In the genomic region with DNA sequence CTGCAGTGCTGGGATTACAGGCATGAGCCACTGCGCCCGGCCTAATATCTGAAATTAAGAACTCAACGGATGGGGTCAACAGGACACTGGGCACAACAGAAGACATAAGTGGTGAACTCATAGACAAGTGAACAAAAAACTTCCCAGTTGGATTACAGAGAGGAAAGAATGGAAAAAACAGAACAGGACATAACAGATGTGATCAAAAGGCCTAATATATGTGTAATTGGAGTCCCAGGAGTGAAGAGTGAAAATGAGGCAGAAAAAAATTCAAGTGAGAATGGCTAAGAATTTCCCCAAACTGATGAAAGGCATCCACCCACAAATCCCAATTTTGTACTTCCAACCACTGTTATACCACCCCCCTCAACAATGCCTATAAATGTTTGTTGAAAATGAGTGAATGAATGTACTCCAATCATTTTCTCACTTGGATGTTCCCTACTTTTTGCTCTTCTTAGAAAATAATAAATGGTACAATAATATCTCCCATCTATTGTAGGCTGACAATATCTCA, we compare ENCODE assay signal across 18 cellular contexts. TPM values are rescaled to one million over a fixed set of nuclear protein-coding genes. Genes with fewer than 3 reads are reported as not detected.
A peak's percentile ranks its signal among the peaks of the same experiment; 100 is the strongest.
DNase-seq lines count a peak whose midpoint lies in the region; ATAC-seq and TF ChIP-seq lines count a peak whose summit lies in the region.
"Had no signal": no experiment of that assay in that cellular context is flagged by ENCODE, and none has a peak within 500 bp of the region (broad histone marks: within the 10 kb centered on the region; RNA-seq: fewer than 3 reads in every experiment).

No MANE protein-coding gene starts in this region.

- no peak overlapping the region for H3K4me3 ChIP-seq in HEK293 (ENCODE audit: low read depth, low read length)
- H3K4me3 ChIP-seq: A549; BLaER1 treated with 17β-estradiol and CSF1 and Interleukin-3, amounts not matched to agents 10 nM and 100 nM had no signal

- no peaks in the 10 kb centered on the region for H3K4me1 ChIP-seq in HEK293 (ENCODE audit: control insufficient read depth, insufficient read depth, low read length)
- H3K4me1 ChIP-seq: A549; BLaER1 treated with 17β-estradiol and CSF1 and Interleukin-3, amounts not matched to agents 10 nM and 100 nM; Caco-2 had no signal

- H3K36me3 ChIP-seq in HEK293 (ENCODE audit: control insufficient read depth in 2 of 2, insufficient read depth in 1 of 2, low read length in 2 of 2) = peaks cover 0 to 29% of the 10 kb centered on the region in 2 experiments; a peak in 1 of 3 replicates

- POLR2A ChIA-PET in HEK293 (lab: Yijun Ruan, JAX) = no interaction called here
- POLR2A ChIA-PET in activated CD4-positive, alpha-beta T cell treated with anti-CD3 and anti-CD28 coated beads, Interleukin-2, amount 10 ng/mL, durations not matched to agents 7 days and 5 days (lab: Charles Lee) = no interaction called here

- H3K36me3 Mint-ChIP-seq in central memory CD8-positive, alpha-beta T cell (ENCODE audit: insufficient read depth) = no peaks in the 10 kb centered on the region
- H3K36me3 Mint-ChIP-seq in endothelial cell (ENCODE audit: low read depth, unreplicated experiment) = peaks cover 42% of the 10 kb centered on the region
- H3K36me3 Mint-ChIP-seq in activated CD4-positive, alpha-beta T cell treated with anti-CD3 and anti-CD28 coated beads, Interleukin-2, amount 10 ng/mL, durations not matched to agents 7 days and 5 days (ENCODE audit: low read depth) = peaks cover 1% of the 10 kb centered on the region

- TF ChIP-seq CTCF in HEK293 (tag by site-specific recombination; IDR thresholded peaks at IDR 0.05) (no peak), endothelial cell (IDR thresholded peaks at IDR 0.05; ENCODE audit: unreplicated experiment) (no peak)

- H3K4me3 Mint-ChIP-seq in central memory CD8-positive, alpha-beta T cell = no peak overlapping the region
- peak overlapping the region; percentile 77 for H3K4me3 Mint-ChIP-seq in endothelial cell (ENCODE audit: unreplicated experiment)
- no peak overlapping the region for H3K4me3 Mint-ChIP-seq in activated CD4-positive, alpha-beta T cell treated with anti-CD3 and anti-CD28 coated beads, Interleukin-2, amount 10 ng/mL, durations not matched to agents 7 days and 5 days
- H3K4me3 Mint-ChIP-seq: B cell; CD4-positive, alpha-beta T cell; CD8-positive, alpha-beta T cell had no signal

- no peak overlapping the region for H3K27ac ChIP-seq in HEK293 (ENCODE audit: extremely low read depth, low read depth, low read length)
- H3K27ac ChIP-seq: 22Rv1; A549; BLaER1 treated with 17β-estradiol and CSF1 and Interleukin-3, amounts not matched to agents 10 nM and 100 nM; C4-2B had no signal

- peaks cover 10% of the 10 kb centered on the region for H3K9me3 Mint-ChIP-seq in central memory CD8-positive, alpha-beta T cell
- H3K9me3 Mint-ChIP-seq in endothelial cell (ENCODE audit: unreplicated experiment) = peaks cover 5% of the 10 kb centered on the region
- H3K9me3 Mint-ChIP-seq in activated CD4-positive, alpha-beta T cell treated with anti-CD3 and anti-CD28 coated beads, Interleukin-2, amount 10 ng/mL, durations not matched to agents 7 days and 5 days = peaks cover 13% of the 10 kb centered on the region

- H3K9me3 ChIP-seq in HEK293 (ENCODE audit: control insufficient read depth, insufficient read depth, low read depth, low read length) = no peaks in the 10 kb centered on the region
- H3K9me3 ChIP-seq: Caco-2 had no signal

- no peak for DNase-seq in central memory CD8-positive, alpha-beta T cell (ENCODE audit: low spot score in 2 of 2)
- DNase-seq in endothelial cell (ENCODE audit: low spot score) (no peak), NOMO-1 (lab: John Stamatoyannopoulos, UW; ENCODE audit: unreplicated experiment in 2 of 2) (no peak)
- no peak for DNase-seq in activated CD4-positive, alpha-beta T cell treated with anti-CD3 and anti-CD28 coated beads, Interleukin-2, amount 10 ng/mL, durations not matched to agents 7 days and 5 days
- DNase-seq: AML-193; Caco-2; Calu3; CD4-positive, alpha-beta T cell; CD8-positive, alpha-beta T cell; DMS79 treated with DMSO at 0.1 percent for 48 hours; GF-D8 had no signal

- ATAC-seq in central memory CD8-positive, alpha-beta T cell (replicated peaks; ENCODE audit: extremely low read depth, poor library complexity, severe bottlenecking) = no peak
- ATAC-seq: A549; CD8-positive, alpha-beta T cell had no signal

- no peaks in the 10 kb centered on the region for H3K27me3 Mint-ChIP-seq in central memory CD8-positive, alpha-beta T cell
- peaks cover 4% of the 10 kb centered on the region for H3K27me3 Mint-ChIP-seq in endothelial cell (ENCODE audit: unreplicated experiment)
- H3K27me3 Mint-ChIP-seq in activated CD4-positive, alpha-beta T cell treated with anti-CD3 and anti-CD28 coated beads, Interleukin-2, amount 10 ng/mL, durations not matched to agents 7 days and 5 days = no peaks in the 10 kb centered on the region
- H3K27me3 Mint-ChIP-seq: CD4-positive, alpha-beta T cell had no signal

- H3K27ac Mint-ChIP-seq in central memory CD8-positive, alpha-beta T cell (ENCODE audit: low read depth) = peak overlapping the region; percentile 20
- H3K27ac Mint-ChIP-seq in endothelial cell (ENCODE audit: unreplicated experiment) = no peak overlapping the region
- H3K27ac Mint-ChIP-seq in activated CD4-positive, alpha-beta T cell treated with anti-CD3 and anti-CD28 coated beads, Interleukin-2, amount 10 ng/mL, durations not matched to agents 7 days and 5 days = no peak overlapping the region
- H3K27ac Mint-ChIP-seq: B cell; CD4-positive, alpha-beta T cell; CD8-positive, alpha-beta T cell had no signal

- no peaks in the 10 kb centered on the region for H3K4me1 Mint-ChIP-seq in central memory CD8-positive, alpha-beta T cell
- no peaks in the 10 kb centered on the region for H3K4me1 Mint-ChIP-seq in endothelial cell (ENCODE audit: unreplicated experiment)
- H3K4me1 Mint-ChIP-seq in activated CD4-positive, alpha-beta T cell treated with anti-CD3 and anti-CD28 coated beads, Interleukin-2, amount 10 ng/mL, durations not matched to agents 7 days and 5 days = no peaks in the 10 kb centered on the region
- H3K4me1 Mint-ChIP-seq: B cell had no signal

- CTCF ChIA-PET in HEK293 (lab: Yijun Ruan, JAX) = no interaction called here
- CTCF ChIA-PET in activated CD4-positive, alpha-beta T cell treated with anti-CD3 and anti-CD28 coated beads, Interleukin-2, amount 10 ng/mL, durations not matched to agents 7 days and 5 days (lab: Charles Lee) = no interaction called here

TF ChIP-seq in HEK293, 187 proteins besides CTCF, POLR2A, EP300 and RAD21:
- no peak for TF ChIP-seq ZFP69B (tag by site-specific recombination; IDR thresholded peaks at IDR 0.05)
- TF ChIP-seq ZNF621 (tag by site-specific recombination; IDR thresholded peaks at IDR 0.05) = no peak
- TF ChIP-seq ZNF155 (tag by site-specific recombination; IDR thresholded peaks at IDR 0.05) = no peak
- TF ChIP-seq EGR2 (tag by site-specific recombination; IDR thresholded peaks at IDR 0.05; ENCODE audit: low read depth) = no peak
- TF ChIP-seq, protein P1, sequence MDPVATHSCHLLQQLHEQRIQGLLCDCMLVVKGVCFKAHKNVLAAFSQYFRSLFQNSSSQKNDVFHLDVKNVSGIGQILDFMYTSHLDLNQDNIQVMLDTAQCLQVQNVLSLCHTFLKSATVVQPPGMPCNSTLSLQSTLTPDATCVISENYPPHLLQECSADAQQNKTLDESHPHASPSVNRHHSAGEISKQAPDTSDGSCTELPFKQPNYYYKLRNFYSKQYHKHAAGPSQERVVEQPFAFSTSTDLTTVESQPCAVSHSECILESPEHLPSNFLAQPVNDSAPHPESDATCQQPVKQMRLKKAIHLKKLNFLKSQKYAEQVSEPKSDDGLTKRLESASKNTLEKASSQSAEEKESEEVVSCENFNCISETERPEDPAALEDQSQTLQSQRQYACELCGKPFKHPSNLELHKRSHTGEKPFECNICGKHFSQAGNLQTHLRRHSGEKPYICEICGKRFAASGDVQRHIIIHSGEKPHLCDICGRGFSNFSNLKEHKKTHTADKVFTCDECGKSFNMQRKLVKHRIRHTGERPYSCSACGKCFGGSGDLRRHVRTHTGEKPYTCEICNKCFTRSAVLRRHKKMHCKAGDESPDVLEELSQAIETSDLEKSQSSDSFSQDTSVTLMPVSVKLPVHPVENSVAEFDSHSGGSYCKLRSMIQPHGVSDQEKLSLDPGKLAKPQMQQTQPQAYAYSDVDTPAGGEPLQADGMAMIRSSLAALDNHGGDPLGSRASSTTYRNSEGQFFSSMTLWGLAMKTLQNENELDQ (tag by site-specific recombination; IDR thresholded peaks at IDR 0.05; ENCODE audit: low read depth) = no peak
- TF ChIP-seq ZNF133 (tag by site-specific recombination; IDR thresholded peaks at IDR 0.05) = peak; percentile 99
- TF ChIP-seq ZBTB20 (tag by site-specific recombination; IDR thresholded peaks at IDR 0.05) = no peak
- no peak for TF ChIP-seq BCL11A (tag by site-specific recombination; IDR thresholded peaks at IDR 0.05; ENCODE audit: low read depth)
- no peak for TF ChIP-seq KLF9 (tag by site-specific recombination; IDR thresholded peaks at IDR 0.05; ENCODE audit: low read depth)
- TF ChIP-seq KLF10 (tag by site-specific recombination; IDR thresholded peaks at IDR 0.05) = no peak
- no peak for TF ChIP-seq PRDM1 (tag by site-specific recombination; IDR thresholded peaks at IDR 0.05)
- no peak for TF ChIP-seq ZNF544 (tag by site-specific recombination; IDR thresholded peaks at IDR 0.05)
- no peak for TF ChIP-seq MYNN (tag by site-specific recombination; IDR thresholded peaks at IDR 0.05; ENCODE audit: borderline replicate concordance)
- no peak for TF ChIP-seq ZNF561 (tag by site-specific recombination; IDR thresholded peaks at IDR 0.05; ENCODE audit: borderline replicate concordance)
- TF ChIP-seq GLI2 (tag by site-specific recombination; IDR thresholded peaks at IDR 0.05; ENCODE audit: borderline replicate concordance, low read depth) = no peak
- no peak for TF ChIP-seq ZNF423 (tag by site-specific recombination; IDR thresholded peaks at IDR 0.05)
- TF ChIP-seq ZNF558 (tag by site-specific recombination; IDR thresholded peaks at IDR 0.05) = peak; percentile 100

RNA-seq across cellular contexts. Expression of a gene that starts 18.3 kb away (rescaled TPM):
- total RNA-seq in endothelial cell (ENCODE audit: unreplicated experiment) = not detected
- total RNA-seq in activated CD4-positive, alpha-beta T cell treated with anti-CD3 and anti-CD28 coated beads, Interleukin-2, amount 10 ng/mL, durations not matched to agents 7 days and 5 days = not detected
- total RNA-seq: A172; B cell; Caco-2; Calu3; CD4-positive, alpha-beta T cell; CD8-positive, alpha-beta T cell had no signal

RNA-seq across cellular contexts. Expression of a gene that starts 23.8 kb away (rescaled TPM):
- 103 TPM for total RNA-seq in endothelial cell (ENCODE audit: unreplicated experiment)
- 1 to 10 TPM; 2.0 to 2.6 TPM for total RNA-seq in activated CD4-positive, alpha-beta T cell treated with anti-CD3 and anti-CD28 coated beads, Interleukin-2, amount 10 ng/mL, durations not matched to agents 7 days and 5 days
- total RNA-seq: CD4-positive, alpha-beta T cell had no signal

RNA-seq across cellular contexts. Expression of a gene that starts 41.2 kb away (rescaled TPM):
- total RNA-seq in endothelial cell (ENCODE audit: unreplicated experiment) = 411 TPM
- total RNA-seq in activated CD4-positive, alpha-beta T cell treated with anti-CD3 and anti-CD28 coated beads, Interleukin-2, amount 10 ng/mL, durations not matched to agents 7 days and 5 days = not detected

Comparison
In these comparisons a context has a peak if more than half of its experiments do, and no peak if none do; other contexts are left out.
1. RNA of a gene that starts 23.8 kb away (total RNA-seq): 103 TPM in endothelial cell (single experiment); 2.0 to 2.6 TPM in activated CD4-positive, alpha-beta T cell treated with anti-CD3 and anti-CD28 coated beads, Interleukin-2, amount 10 ng/mL, durations not matched to agents 7 days and 5 days; every median in the first group is over 10 times any median in the second.
2. RNA of a gene that starts 41.2 kb away (total RNA-seq): 411 TPM in endothelial cell (single experiment); not detected in activated CD4-positive, alpha-beta T cell treated with anti-CD3 and anti-CD28 coated beads, Interleukin-2, amount 10 ng/mL, durations not matched to agents 7 days and 5 days; every median in the first group is over 100 times any median in the second.